Comparison of ENCODE assay signal across 1 cellular context in the genomic region with DNA sequence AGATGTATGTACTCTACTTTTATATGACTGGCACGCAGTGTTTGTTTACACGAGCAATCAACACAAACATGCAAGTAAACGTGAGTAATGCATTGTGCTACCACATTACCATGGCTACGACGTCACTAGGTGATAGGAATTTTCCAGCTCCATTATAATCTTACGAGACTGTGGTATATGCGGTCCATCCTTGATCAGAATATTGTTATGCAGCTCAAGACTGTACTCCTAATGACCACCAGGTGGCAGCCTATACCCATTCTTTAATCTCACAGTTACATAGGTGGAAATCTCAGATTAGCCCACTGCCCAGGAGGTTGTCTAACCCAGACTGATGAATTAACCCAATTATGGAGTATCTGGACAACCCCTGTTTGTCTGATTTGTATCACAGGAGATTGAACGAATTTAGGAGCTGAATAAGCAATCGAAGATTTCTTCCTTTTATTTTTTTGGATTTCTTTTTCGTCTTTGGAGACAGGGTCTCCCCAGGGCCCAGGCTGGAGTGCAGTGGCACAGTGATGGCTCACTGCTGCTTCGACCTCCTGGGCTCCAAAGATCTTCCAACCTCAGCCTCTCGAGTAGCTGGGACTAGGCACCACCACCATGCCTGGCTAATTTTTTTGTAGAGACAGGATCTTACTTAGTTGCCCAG.
TF ChIP-seq lines count a peak whose summit lies in the region.

No MANE protein-coding gene starts in this region.

TF ChIP-seq in GM23338, 12 proteins besides CTCF, POLR2A, EP300 and RAD21 (continued from another document):
- TF ChIP-seq, protein P1, sequence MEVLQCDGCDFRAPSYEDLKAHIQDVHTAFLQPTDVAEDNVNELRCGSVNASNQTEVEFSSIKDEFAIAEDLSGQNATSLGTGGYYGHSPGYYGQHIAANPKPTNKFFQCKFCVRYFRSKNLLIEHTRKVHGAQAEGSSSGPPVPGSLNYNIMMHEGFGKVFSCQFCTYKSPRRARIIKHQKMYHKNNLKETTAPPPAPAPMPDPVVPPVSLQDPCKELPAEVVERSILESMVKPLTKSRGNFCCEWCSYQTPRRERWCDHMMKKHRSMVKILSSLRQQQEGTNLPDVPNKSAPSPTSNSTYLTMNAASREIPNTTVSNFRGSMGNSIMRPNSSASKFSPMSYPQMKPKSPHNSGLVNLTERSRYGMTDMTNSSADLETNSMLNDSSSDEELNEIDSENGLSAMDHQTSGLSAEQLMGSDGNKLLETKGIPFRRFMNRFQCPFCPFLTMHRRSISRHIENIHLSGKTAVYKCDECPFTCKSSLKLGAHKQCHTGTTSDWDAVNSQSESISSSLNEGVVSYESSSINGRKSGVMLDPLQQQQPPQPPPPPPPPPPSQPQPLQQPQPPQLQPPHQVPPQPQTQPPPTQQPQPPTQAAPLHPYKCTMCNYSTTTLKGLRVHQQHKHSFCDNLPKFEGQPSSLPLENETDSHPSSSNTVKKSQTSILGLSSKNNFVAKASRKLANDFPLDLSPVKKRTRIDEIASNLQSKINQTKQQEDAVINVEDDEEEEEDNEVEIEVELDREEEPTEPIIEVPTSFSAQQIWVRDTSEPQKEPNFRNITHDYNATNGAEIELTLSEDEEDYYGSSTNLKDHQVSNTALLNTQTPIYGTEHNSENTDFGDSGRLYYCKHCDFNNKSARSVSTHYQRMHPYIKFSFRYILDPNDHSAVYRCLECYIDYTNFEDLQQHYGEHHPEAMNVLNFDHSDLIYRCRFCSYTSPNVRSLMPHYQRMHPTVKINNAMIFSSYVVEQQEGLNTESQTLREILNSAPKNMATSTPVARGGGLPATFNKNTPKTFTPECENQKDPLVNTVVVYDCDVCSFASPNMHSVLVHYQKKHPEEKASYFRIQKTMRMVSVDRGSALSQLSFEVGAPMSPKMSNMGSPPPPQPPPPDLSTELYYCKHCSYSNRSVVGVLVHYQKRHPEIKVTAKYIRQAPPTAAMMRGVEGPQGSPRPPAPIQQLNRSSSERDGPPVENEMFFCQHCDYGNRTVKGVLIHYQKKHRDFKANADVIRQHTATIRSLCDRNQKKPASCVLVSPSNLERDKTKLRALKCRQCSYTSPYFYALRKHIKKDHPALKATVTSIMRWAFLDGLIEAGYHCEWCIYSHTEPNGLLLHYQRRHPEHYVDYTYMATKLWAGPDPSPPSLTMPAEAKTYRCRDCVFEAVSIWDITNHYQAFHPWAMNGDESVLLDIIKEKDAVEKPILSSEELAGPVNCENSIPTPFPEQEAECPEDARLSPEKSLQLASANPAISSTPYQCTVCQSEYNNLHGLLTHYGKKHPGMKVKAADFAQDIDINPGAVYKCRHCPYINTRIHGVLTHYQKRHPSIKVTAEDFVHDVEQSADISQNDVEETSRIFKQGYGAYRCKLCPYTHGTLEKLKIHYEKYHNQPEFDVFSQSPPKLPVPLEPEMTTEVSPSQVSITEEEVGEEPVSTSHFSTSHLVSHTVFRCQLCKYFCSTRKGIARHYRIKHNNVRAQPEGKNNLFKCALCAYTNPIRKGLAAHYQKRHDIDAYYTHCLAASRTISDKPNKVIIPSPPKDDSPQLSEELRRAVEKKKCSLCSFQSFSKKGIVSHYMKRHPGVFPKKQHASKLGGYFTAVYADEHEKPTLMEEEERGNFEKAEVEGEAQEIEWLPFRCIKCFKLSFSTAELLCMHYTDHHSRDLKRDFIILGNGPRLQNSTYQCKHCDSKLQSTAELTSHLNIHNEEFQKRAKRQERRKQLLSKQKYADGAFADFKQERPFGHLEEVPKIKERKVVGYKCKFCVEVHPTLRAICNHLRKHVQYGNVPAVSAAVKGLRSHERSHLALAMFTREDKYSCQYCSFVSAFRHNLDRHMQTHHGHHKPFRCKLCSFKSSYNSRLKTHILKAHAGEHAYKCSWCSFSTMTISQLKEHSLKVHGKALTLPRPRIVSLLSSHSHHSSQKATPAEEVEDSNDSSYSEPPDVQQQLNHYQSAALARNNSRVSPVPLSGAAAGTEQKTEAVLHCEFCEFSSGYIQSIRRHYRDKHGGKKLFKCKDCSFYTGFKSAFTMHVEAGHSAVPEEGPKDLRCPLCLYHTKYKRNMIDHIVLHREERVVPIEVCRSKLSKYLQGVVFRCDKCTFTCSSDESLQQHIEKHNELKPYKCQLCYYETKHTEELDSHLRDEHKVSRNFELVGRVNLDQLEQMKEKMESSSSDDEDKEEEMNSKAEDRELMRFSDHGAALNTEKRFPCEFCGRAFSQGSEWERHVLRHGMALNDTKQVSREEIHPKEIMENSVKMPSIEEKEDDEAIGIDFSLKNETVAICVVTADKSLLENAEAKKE (CRISPR knock-in tag; IDR thresholded peaks at IDR 0.05), result no peak
- TF ChIP-seq NANOG (IDR thresholded peaks at IDR 0.05; ENCODE audit: borderline replicate concordance), result no peak
- no peak for TF ChIP-seq EZH2 (IDR thresholded peaks at IDR 0.05; ENCODE audit: low read depth, unreplicated experiment)
- no peak for TF ChIP-seq ZNF331 (CRISPR knock-in tag; IDR thresholded peaks at IDR 0.05; ENCODE audit: low read depth)
